Comparison of ENCODE assay signal across 8 cellular contexts in genomic region chr12:14768823-14769405, GRCh38. TPM values are rescaled to one million over a fixed set of nuclear protein-coding genes. Genes with fewer than 3 reads are reported as not detected.
DNase-seq lines count a peak whose midpoint lies in the region; ATAC-seq and TF ChIP-seq lines count a peak whose summit lies in the region.

No MANE protein-coding gene starts in this region.

- DNase-seq in natural killer cell (no peak), ureter (ENCODE audit: low spot score) (peak; percentile 45), OCI-M1 (lab: John Stamatoyannopoulos, UW) (no peak)

- H3K4me3 ChIP-seq in GM08714 (ENCODE audit: low read length) (peak overlapping the region; percentile 87), duodenal mucosa (ENCODE audit: low read depth in 1 of 2, low read length in 2 of 2) (peak overlapping the region; percentile 90 to 93)

- peak overlapping the region; percentile 92 to 98 for H3K9ac ChIP-seq in duodenal mucosa (ENCODE audit: low read depth in 1 of 2, low read length in 2 of 2)

- no peaks in the 10 kb centered on the region for H3K27me3 Mint-ChIP-seq in natural killer cell (ENCODE audit: low read depth in 2 of 2)

- intact Hi-C loops in natural killer cell (cut with micrococcal nuclease): no loop called here

- H3K27me3 ChIP-seq in duodenal mucosa (ENCODE audit: control insufficient read depth in 1 of 2, insufficient read depth in 2 of 2, low read length in 2 of 2): no peaks in the 10 kb centered on the region

- no peaks in the 10 kb centered on the region for H3K36me3 ChIP-seq in duodenal mucosa (ENCODE audit: control insufficient read depth in 1 of 2, insufficient read depth in 2 of 2, low read length in 2 of 2)

- H3K4me3 Mint-ChIP-seq in natural killer cell: peak overlapping the region; percentile 96

- H3K9me3 Mint-ChIP-seq in natural killer cell: no peaks in the 10 kb centered on the region

- H3K4me1 ChIP-seq in duodenal mucosa (ENCODE audit: control insufficient read depth in 1 of 2, insufficient read depth in 2 of 2, low read length in 2 of 2): peaks cover 0 to 6% of the 10 kb centered on the region in 2 donors

- peak overlapping the region; percentile 99 for H3K27ac Mint-ChIP-seq in natural killer cell

- ATAC-seq in natural killer cell: no peak
- ATAC-seq in GM18498 (IDR thresholded peaks at IDR 0.05; ENCODE audit: unreplicated experiment): no peak
- ATAC-seq in HG03460 (IDR thresholded peaks at IDR 0.05; ENCODE audit: unreplicated experiment): no peak

- H3K36me3 Mint-ChIP-seq in natural killer cell: peaks cover 11% of the 10 kb centered on the region

- H3K27ac ChIP-seq in VCaP: peak overlapping the region; percentile 95
- H3K27ac ChIP-seq in duodenal mucosa (ENCODE audit: low read depth, low read length): peak overlapping the region; percentile 97

- TF ChIP-seq CTCF in VCaP (conservative IDR thresholded peaks at IDR 0.05) (no peak), natural killer cell (IDR thresholded peaks at IDR 0.05) (no peak)

- peaks cover 63 to 64% of the 10 kb centered on the region in 2 donors for H3K4me1 Mint-ChIP-seq in natural killer cell

- peaks cover 0 to 4% of the 10 kb centered on the region in 2 donors for H3K9me3 ChIP-seq in duodenal mucosa (ENCODE audit: control insufficient read depth in 1 of 2, low read length in 2 of 2)

RNA-seq across cellular contexts. Expression of gene WBP11, which starts 34.4 kb away (rescaled TPM):
- total RNA-seq in natural killer cell: 100 to 1,000 TPM; 130 to 159 (median 134) TPM
- total RNA-seq in ureter: 54.0 TPM

RNA-seq across cellular contexts. Expression of gene C12orf60, which starts 34.6 kb away (rescaled TPM):
- under 1 TPM; 0.28 to 0.79 (median 0.33) TPM for total RNA-seq in natural killer cell
- total RNA-seq in ureter: 0.99 TPM

RNA-seq across cellular contexts. Expression of gene SMCO3, which starts 45.1 kb away (rescaled TPM):
- total RNA-seq in natural killer cell: not detected
- not detected for total RNA-seq in ureter
